In genomic region chr17:79991924-79992656, GRCh38 we compare ENCODE assay signal across 1 cellular context.
TF ChIP-seq lines count a peak whose summit lies in the region.

No MANE protein-coding gene starts in this region.

TF ChIP-seq in HepG2, 621 proteins besides CTCF, POLR2A, EP300 and RAD21 (continued from another document and continues in another):
- TF ChIP-seq UBTF (CRISPR knock-in tag; IDR thresholded peaks at IDR 0.05): no peak; the same call in none of the 2 replicates
- peak; percentile 55; the same call in 1 of the 2 replicates for TF ChIP-seq BRCA1 (CRISPR knock-in tag; IDR thresholded peaks at IDR 0.05)
- no peak for TF ChIP-seq ZNF274 (CRISPR knock-in tag; IDR thresholded peaks at IDR 0.05)
- TF ChIP-seq TARDBP (CRISPR knock-in tag; IDR thresholded peaks at IDR 0.05): peak; percentile 80
- TF ChIP-seq ZHX1 (CRISPR knock-in tag; IDR thresholded peaks at IDR 0.05; ENCODE audit: low read depth): no peak
- TF ChIP-seq YEATS2 (CRISPR knock-in tag; IDR thresholded peaks at IDR 0.05; ENCODE audit: borderline replicate concordance): 0 out of 2 replicates have a peak, but pooled peaks have one; percentile 52
- no peak; the same call in 1 of the 2 replicates for TF ChIP-seq CBFB (CRISPR knock-in tag; IDR thresholded peaks at IDR 0.05)
- TF ChIP-seq ZNF878 (CRISPR knock-in tag; IDR thresholded peaks at IDR 0.05): peak; percentile 61; the same call in 1 of the 2 replicates
- TF ChIP-seq ZBTB2 (CRISPR knock-in tag; IDR thresholded peaks at IDR 0.05; ENCODE audit: low read depth): no peak; the same call in 1 of the 2 replicates
- no peak for TF ChIP-seq ZNF207 (IDR thresholded peaks at IDR 0.05; ENCODE audit: borderline replicate concordance)
- no peak for TF ChIP-seq MAFF (IDR thresholded peaks at IDR 0.05; ENCODE audit: low read depth, low read length)
- 0 out of 2 replicates have a peak, but pooled peaks have one; percentile 11 for TF ChIP-seq MLX (CRISPR knock-in tag; IDR thresholded peaks at IDR 0.05)
- TF ChIP-seq ARHGAP35 (CRISPR knock-in tag; IDR thresholded peaks at IDR 0.05; ENCODE audit: borderline replicate concordance): no peak
- no peak for TF ChIP-seq CENPT (CRISPR knock-in tag; IDR thresholded peaks at IDR 0.05; ENCODE audit: low read depth)
- TF ChIP-seq RCOR2 (CRISPR knock-in tag; IDR thresholded peaks at IDR 0.05): no peak
- no peak for TF ChIP-seq PHF5A (CRISPR knock-in tag; IDR thresholded peaks at IDR 0.05; ENCODE audit: low read depth, unreplicated experiment)
- TF ChIP-seq ZNF124 (CRISPR knock-in tag; IDR thresholded peaks at IDR 0.05): no peak
- peak; percentile 100 for TF ChIP-seq ZSCAN29 (CRISPR knock-in tag; conservative IDR thresholded peaks at IDR 0.05)
- TF ChIP-seq ZFAT (CRISPR knock-in tag; conservative IDR thresholded peaks at IDR 0.05): no peak; the same call in 1 of the 2 replicates
- TF ChIP-seq ZBTB10 (CRISPR knock-in tag; IDR thresholded peaks at IDR 0.05; ENCODE audit: borderline replicate concordance): peak; percentile 5; the same call in 1 of the 2 replicates
- no peak for TF ChIP-seq ETV6 (CRISPR knock-in tag; conservative IDR thresholded peaks at IDR 0.05)
- 0 out of 2 replicates have a peak, but pooled peaks have one; percentile 15 for TF ChIP-seq SOX13 (IDR thresholded peaks at IDR 0.05)
- TF ChIP-seq SOX13 (CRISPR knock-in tag; conservative IDR thresholded peaks at IDR 0.05 in 1 of 2, IDR thresholded peaks at IDR 0.05 in 1 of 2): peak in 1 of 2 experiments; percentile 75; a peak in 1 of 4 replicates
- no peak for TF ChIP-seq SCMH1 (CRISPR knock-in tag; IDR thresholded peaks at IDR 0.05; ENCODE audit: borderline replicate concordance)
- TF ChIP-seq E2F5 (CRISPR knock-in tag; conservative IDR thresholded peaks at IDR 0.05): no peak
- TF ChIP-seq ATF7 (IDR thresholded peaks at IDR 0.05): no peak
- TF ChIP-seq ATF7 (CRISPR knock-in tag; IDR thresholded peaks at IDR 0.05): peak; percentile 57
- peak; percentile 95 for TF ChIP-seq ZNF891 (CRISPR knock-in tag; IDR thresholded peaks at IDR 0.05)
- TF ChIP-seq PATZ1 (CRISPR knock-in tag; IDR thresholded peaks at IDR 0.05): peak; percentile 96
- no peak for TF ChIP-seq ZNF597 (CRISPR knock-in tag; IDR thresholded peaks at IDR 0.05)
- TF ChIP-seq SPEN (CRISPR knock-in tag; IDR thresholded peaks at IDR 0.05; ENCODE audit: low read depth): no peak; the same call in 1 of the 2 replicates
- peak; percentile 89; the same call in 1 of the 2 replicates for TF ChIP-seq TGIF2 (CRISPR knock-in tag; IDR thresholded peaks at IDR 0.05)
- no peak for TF ChIP-seq REPIN1 (CRISPR knock-in tag; IDR thresholded peaks at IDR 0.05; ENCODE audit: borderline replicate concordance, low read depth)
- TF ChIP-seq CEBPB (IDR thresholded peaks at IDR 0.05; ENCODE audit: borderline replicate concordance, low read depth, low read length): no peak
- no peak for TF ChIP-seq ATAD3A (CRISPR knock-in tag; IDR thresholded peaks at IDR 0.05)
- TF ChIP-seq HDAC1 (CRISPR knock-in tag; IDR thresholded peaks at IDR 0.05): no peak; the same call in 1 of the 2 replicates
- TF ChIP-seq ZNF709 (CRISPR knock-in tag; IDR thresholded peaks at IDR 0.05): no peak; the same call in 1 of the 2 replicates
- TF ChIP-seq THYN1 (CRISPR knock-in tag; IDR thresholded peaks at IDR 0.05; ENCODE audit: borderline replicate concordance, low read depth): no peak
- TF ChIP-seq ZBTB33 (CRISPR knock-in tag; IDR thresholded peaks at IDR 0.05): peak; percentile 64
- no peak for TF ChIP-seq NFE2L1 (CRISPR knock-in tag; IDR thresholded peaks at IDR 0.05; ENCODE audit: borderline replicate concordance)
- TF ChIP-seq SYNCRIP (IDR thresholded peaks at IDR 0.05; ENCODE audit: insufficient read depth, low read depth, low read length): no peak
- no peak for TF ChIP-seq ZNF619 (CRISPR knock-in tag; IDR thresholded peaks at IDR 0.05)
- TF ChIP-seq ZKSCAN1 (IDR thresholded peaks at IDR 0.05; ENCODE audit: low read length): no peak
- no peak for TF ChIP-seq ZNF260 (CRISPR knock-in tag; IDR thresholded peaks at IDR 0.05; ENCODE audit: borderline replicate concordance, low read depth)
- TF ChIP-seq MAFK (conservative IDR thresholded peaks at IDR 0.05 in 1 of 2, IDR thresholded peaks at IDR 0.05 in 1 of 2; ENCODE audit: low read length in 2 of 2): no peak
- no peak for TF ChIP-seq THAP8 (CRISPR knock-in tag; IDR thresholded peaks at IDR 0.05; ENCODE audit: borderline replicate concordance)
